Comparison of ENCODE assay signal across 22 cellular contexts in the genomic region with DNA sequence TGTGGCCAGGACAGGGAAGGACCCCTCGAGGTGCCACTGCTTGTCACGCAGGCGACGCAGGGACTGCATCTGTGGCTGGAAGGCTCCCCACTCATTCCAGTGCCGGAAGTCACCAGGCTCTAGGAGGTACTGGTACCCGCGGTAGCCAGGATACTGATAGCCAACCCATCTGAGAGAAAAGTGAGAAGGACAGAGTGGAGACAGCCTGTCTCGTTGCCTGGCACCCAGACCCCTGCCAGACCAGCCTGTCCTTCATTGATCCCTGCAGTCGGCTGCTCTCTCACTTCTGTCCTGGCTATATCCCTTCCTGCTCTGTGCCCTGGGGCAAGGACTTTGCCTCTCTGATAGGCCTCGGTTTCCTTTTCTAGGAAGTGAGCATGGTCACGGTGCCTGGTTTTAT. TPM values are rescaled to one million over a fixed set of nuclear protein-coding genes. Genes with fewer than 3 reads are reported as not detected.
A peak's percentile ranks its signal among the peaks of the same experiment; 100 is the strongest.
DNase-seq lines count a peak whose midpoint lies in the region; ATAC-seq and TF ChIP-seq lines count a peak whose summit lies in the region.
"Had no signal": no experiment of that assay in that cellular context is flagged by ENCODE, and none has a peak within 500 bp of the region (broad histone marks: within the 10 kb centered on the region; RNA-seq: fewer than 3 reads in every experiment).

No MANE protein-coding gene starts in this region.

- peaks cover 12% of the 10 kb centered on the region for H3K4me1 Mint-ChIP-seq in type B pancreatic cell (ENCODE audit: unreplicated experiment)
- peaks cover 0 to 11% (median 4%) of the 10 kb centered on the region in 4 donors for H3K4me1 Mint-ChIP-seq in CD4-positive, alpha-beta memory T cell

- no peaks in the 10 kb centered on the region for H3K36me3 Mint-ChIP-seq in type B pancreatic cell
- no peaks in the 10 kb centered on the region for H3K36me3 Mint-ChIP-seq in CD4-positive, alpha-beta memory T cell

- no peak overlapping the region for H3K27ac Mint-ChIP-seq in type B pancreatic cell
- no peak overlapping the region for H3K27ac Mint-ChIP-seq in CD4-positive, alpha-beta memory T cell
- H3K27ac Mint-ChIP-seq: HFFc6 had no signal

- peak overlapping the region; percentile 20 for H3K4me2 ChIP-seq in BLaER1

- CTCF ChIA-PET in CD4-positive, alpha-beta memory T cell (lab: Charles Lee; ENCODE audit: partially characterized antibody): no interaction called here

- POLR2A ChIA-PET in CD4-positive, alpha-beta memory T cell (lab: Charles Lee; ENCODE audit: partially characterized antibody): no interaction called here

- H3K27ac ChIP-seq in BLaER1: peak overlapping the region; percentile 28; the same call in 1 of the 2 replicates
- H3K27ac ChIP-seq in CD4-positive, alpha-beta memory T cell (ENCODE audit: low read depth, low read length): no peak overlapping the region
- H3K27ac ChIP-seq: C4-2B, SK-N-MC had no signal

- ATAC-seq in SK-N-SH treated with all-trans-retinoic acid at 6 μM for 48 hours (peak; percentile 31; the same call in 1 of the 3 replicates), GM21825 (IDR thresholded peaks at IDR 0.05; ENCODE audit: unreplicated experiment) (no peak)
- ATAC-seq: HepG2, Right ventricle myocardium inferior had no signal

- H3K9me3 Mint-ChIP-seq in type B pancreatic cell: no peaks in the 10 kb centered on the region
- peaks cover 0 to 2% (median 0%) of the 10 kb centered on the region in 8 donors for H3K9me3 Mint-ChIP-seq in CD4-positive, alpha-beta memory T cell
- H3K9me3 Mint-ChIP-seq: HFFc6 had no signal

- no peaks in the 10 kb centered on the region for H3K36me3 ChIP-seq in BLaER1
- no peaks in the 10 kb centered on the region for H3K36me3 ChIP-seq in CD4-positive, alpha-beta memory T cell (ENCODE audit: insufficient read depth, low read length)

- no peak overlapping the region for H3K4me3 ChIP-seq in BLaER1
- H3K4me3 ChIP-seq in CD4-positive, alpha-beta memory T cell (ENCODE audit: low read length in 2 of 2): no peak overlapping the region
- H3K4me3 ChIP-seq: SK-N-MC had no signal

- TF ChIP-seq CTCF in type B pancreatic cell (conservative IDR thresholded peaks at IDR 0.05): no peak

- no peak overlapping the region for H3K4me3 Mint-ChIP-seq in type B pancreatic cell
- H3K4me3 Mint-ChIP-seq in CD4-positive, alpha-beta memory T cell: no peak overlapping the region
- H3K4me3 Mint-ChIP-seq: HFFc6 had no signal

- H3K9me3 ChIP-seq in BLaER1: no peaks in the 10 kb centered on the region
- H3K9me3 ChIP-seq in CD4-positive, alpha-beta memory T cell (ENCODE audit: control insufficient read depth in 1 of 2, low read length in 2 of 2): no peaks in the 10 kb centered on the region
- H3K9me3 ChIP-seq: Caco-2 had no signal

- peaks cover 28% of the 10 kb centered on the region for H3K4me1 ChIP-seq in BLaER1
- peaks cover 4% of the 10 kb centered on the region for H3K4me1 ChIP-seq in CD4-positive, alpha-beta memory T cell (ENCODE audit: insufficient read depth, low read length)
- H3K4me1 ChIP-seq: Caco-2 had no signal

- no peaks in the 10 kb centered on the region for H3K27me3 ChIP-seq in BLaER1
- no peaks in the 10 kb centered on the region for H3K27me3 ChIP-seq in CD4-positive, alpha-beta memory T cell (ENCODE audit: insufficient read depth, low read length)

- H4K20me1 ChIP-seq in BLaER1: no peaks in the 10 kb centered on the region

- DNase-seq in COLO668 (lab: John Stamatoyannopoulos, UW; ENCODE audit: unreplicated experiment) (peak; percentile 61), posterior vena cava (ENCODE audit: low spot score) (peak; percentile 41), type B pancreatic cell (ENCODE audit: extremely low spot score, unreplicated experiment) (no peak)
- DNase-seq in CD4-positive, alpha-beta memory T cell: no peak
- DNase-seq: Caco-2, DMS53, H7, HFFc6, KG1, MV-4-11, NCI-H187 treated with DMSO at 0.1 percent for 48 hours, NCI-H446, NCI-H526 treated with DMSO at 0.1 percent for 48 hours, T-helper 1 cell had no signal

- intact Hi-C loops in posterior vena cava (cut with DNase I): no loop called here
- intact Hi-C loops in CD4-positive, alpha-beta memory T cell (cut with micrococcal nuclease): no loop called here

- H3K9ac ChIP-seq in BLaER1: no peak overlapping the region

- peaks cover 35% of the 10 kb centered on the region for H3K27me3 Mint-ChIP-seq in type B pancreatic cell
- no peaks in the 10 kb centered on the region for H3K27me3 Mint-ChIP-seq in CD4-positive, alpha-beta memory T cell

TF ChIP-seq in SK-N-SH treated with all-trans-retinoic acid at 6 μM for 48 hours, 23 proteins besides CTCF, POLR2A, EP300 and RAD21 (continues in another document):
- TF ChIP-seq ZNF8 (CRISPR knock-in tag; IDR thresholded peaks at IDR 0.05) (no peak), ZNF565 (CRISPR knock-in tag; conservative IDR thresholded peaks at IDR 0.05; ENCODE audit: low read depth) (no peak), BACH2 (CRISPR knock-in tag; IDR thresholded peaks at IDR 0.05; ENCODE audit: borderline replicate concordance) (no peak), ISL1 (CRISPR knock-in tag; IDR thresholded peaks at IDR 0.05) (no peak), PPARA (CRISPR knock-in tag; IDR thresholded peaks at IDR 0.05; ENCODE audit: borderline replicate concordance) (no peak), ZFP30 (CRISPR knock-in tag; IDR thresholded peaks at IDR 0.05) (no peak), ARNTL (CRISPR knock-in tag; IDR thresholded peaks at IDR 0.05; ENCODE audit: borderline replicate concordance, low read depth) (no peak)
- TF ChIP-seq, protein P1, sequence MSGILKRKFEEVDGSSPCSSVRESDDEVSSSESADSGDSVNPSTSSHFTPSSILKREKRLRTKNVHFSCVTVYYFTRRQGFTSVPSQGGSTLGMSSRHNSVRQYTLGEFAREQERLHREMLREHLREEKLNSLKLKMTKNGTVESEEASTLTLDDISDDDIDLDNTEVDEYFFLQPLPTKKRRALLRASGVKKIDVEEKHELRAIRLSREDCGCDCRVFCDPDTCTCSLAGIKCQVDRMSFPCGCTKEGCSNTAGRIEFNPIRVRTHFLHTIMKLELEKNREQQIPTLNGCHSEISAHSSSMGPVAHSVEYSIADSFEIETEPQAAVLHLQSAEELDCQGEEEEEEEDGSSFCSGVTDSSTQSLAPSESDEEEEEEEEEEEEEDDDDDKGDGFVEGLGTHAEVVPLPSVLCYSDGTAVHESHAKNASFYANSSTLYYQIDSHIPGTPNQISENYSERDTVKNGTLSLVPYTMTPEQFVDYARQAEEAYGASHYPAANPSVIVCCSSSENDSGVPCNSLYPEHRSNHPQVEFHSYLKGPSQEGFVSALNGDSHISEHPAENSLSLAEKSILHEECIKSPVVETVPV (CRISPR knock-in tag; IDR thresholded peaks at IDR 0.05): no peak
- TF ChIP-seq, protein P2, sequence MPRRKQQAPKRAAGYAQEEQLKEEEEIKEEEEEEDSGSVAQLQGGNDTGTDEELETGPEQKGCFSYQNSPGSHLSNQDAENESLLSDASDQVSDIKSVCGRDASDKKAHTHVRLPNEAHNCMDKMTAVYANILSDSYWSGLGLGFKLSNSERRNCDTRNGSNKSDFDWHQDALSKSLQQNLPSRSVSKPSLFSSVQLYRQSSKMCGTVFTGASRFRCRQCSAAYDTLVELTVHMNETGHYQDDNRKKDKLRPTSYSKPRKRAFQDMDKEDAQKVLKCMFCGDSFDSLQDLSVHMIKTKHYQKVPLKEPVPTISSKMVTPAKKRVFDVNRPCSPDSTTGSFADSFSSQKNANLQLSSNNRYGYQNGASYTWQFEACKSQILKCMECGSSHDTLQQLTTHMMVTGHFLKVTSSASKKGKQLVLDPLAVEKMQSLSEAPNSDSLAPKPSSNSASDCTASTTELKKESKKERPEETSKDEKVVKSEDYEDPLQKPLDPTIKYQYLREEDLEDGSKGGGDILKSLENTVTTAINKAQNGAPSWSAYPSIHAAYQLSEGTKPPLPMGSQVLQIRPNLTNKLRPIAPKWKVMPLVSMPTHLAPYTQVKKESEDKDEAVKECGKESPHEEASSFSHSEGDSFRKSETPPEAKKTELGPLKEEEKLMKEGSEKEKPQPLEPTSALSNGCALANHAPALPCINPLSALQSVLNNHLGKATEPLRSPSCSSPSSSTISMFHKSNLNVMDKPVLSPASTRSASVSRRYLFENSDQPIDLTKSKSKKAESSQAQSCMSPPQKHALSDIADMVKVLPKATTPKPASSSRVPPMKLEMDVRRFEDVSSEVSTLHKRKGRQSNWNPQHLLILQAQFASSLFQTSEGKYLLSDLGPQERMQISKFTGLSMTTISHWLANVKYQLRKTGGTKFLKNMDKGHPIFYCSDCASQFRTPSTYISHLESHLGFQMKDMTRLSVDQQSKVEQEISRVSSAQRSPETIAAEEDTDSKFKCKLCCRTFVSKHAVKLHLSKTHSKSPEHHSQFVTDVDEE (CRISPR knock-in tag; IDR thresholded peaks at IDR 0.05): no peak
- TF ChIP-seq, protein P3, sequence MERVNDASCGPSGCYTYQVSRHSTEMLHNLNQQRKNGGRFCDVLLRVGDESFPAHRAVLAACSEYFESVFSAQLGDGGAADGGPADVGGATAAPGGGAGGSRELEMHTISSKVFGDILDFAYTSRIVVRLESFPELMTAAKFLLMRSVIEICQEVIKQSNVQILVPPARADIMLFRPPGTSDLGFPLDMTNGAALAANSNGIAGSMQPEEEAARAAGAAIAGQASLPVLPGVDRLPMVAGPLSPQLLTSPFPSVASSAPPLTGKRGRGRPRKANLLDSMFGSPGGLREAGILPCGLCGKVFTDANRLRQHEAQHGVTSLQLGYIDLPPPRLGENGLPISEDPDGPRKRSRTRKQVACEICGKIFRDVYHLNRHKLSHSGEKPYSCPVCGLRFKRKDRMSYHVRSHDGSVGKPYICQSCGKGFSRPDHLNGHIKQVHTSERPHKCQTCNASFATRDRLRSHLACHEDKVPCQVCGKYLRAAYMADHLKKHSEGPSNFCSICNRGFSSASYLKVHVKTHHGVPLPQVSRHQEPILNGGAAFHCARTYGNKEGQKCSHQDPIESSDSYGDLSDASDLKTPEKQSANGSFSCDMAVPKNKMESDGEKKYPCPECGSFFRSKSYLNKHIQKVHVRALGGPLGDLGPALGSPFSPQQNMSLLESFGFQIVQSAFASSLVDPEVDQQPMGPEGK (CRISPR knock-in tag; IDR thresholded peaks at IDR 0.05; ENCODE audit: borderline replicate concordance): no peak

RNA-seq across cellular contexts. Expression of a gene that starts 9.6 kb away (rescaled TPM):
- total RNA-seq in posterior vena cava (10 to 100 TPM; 24.5 to 33.8 TPM), type B pancreatic cell (ENCODE audit: low replicate concordance) (15.7 and 24.3 TPM in 2 replicates)
- total RNA-seq in CD4-positive, alpha-beta memory T cell: 10 to 100 TPM; 23.9 to 27.9 TPM
- polyA plus RNA-seq in CD4-positive, alpha-beta memory T cell: 10 to 100 TPM; 46.6 to 47.8 TPM

RNA-seq across cellular contexts. Expression of a gene that starts 18.3 kb away (rescaled TPM):
- 1 to 10 TPM; 1.7 to 2.5 TPM for total RNA-seq in posterior vena cava
- total RNA-seq in type B pancreatic cell (ENCODE audit: low replicate concordance): 4.6 TPM in 1 of 2 replicates, not detected in the other
- not detected for total RNA-seq in CD4-positive, alpha-beta memory T cell
- not detected for polyA plus RNA-seq in CD4-positive, alpha-beta memory T cell
- total RNA-seq: A673, Caco-2, HepG2, HFFc6 had no signal
- polyA plus RNA-seq: HepG2 had no signal

RNA-seq across cellular contexts. Expression of a gene that starts 22.3 kb away (rescaled TPM):
- not detected for total RNA-seq in posterior vena cava
- total RNA-seq in type B pancreatic cell (ENCODE audit: low replicate concordance): 1.0 TPM in 1 of 2 replicates, not detected in the other
- not detected for total RNA-seq in CD4-positive, alpha-beta memory T cell
- polyA plus RNA-seq in CD4-positive, alpha-beta memory T cell: not detected
- total RNA-seq: A673, H7, HepG2, HFFc6, Right ventricle myocardium inferior had no signal
- polyA plus RNA-seq: HepG2 had no signal

RNA-seq across cellular contexts. Expression of a gene that starts 57.9 kb away (rescaled TPM):
- total RNA-seq in posterior vena cava (1 to 10 TPM; 1.4 to 1.6 TPM), type B pancreatic cell (ENCODE audit: low replicate concordance) (5.9 and 12.2 TPM in 2 replicates)
- 100 to 1,000 TPM; 260 to 270 TPM for total RNA-seq in CD4-positive, alpha-beta memory T cell
- 1 to 10 TPM in 1 of 2 donors, under 1 TPM in 1; 0.54 to 4.7 TPM for polyA plus RNA-seq in CD4-positive, alpha-beta memory T cell
- polyA plus RNA-seq: HepG2 had no signal

Comparison
In these comparisons a context has a peak if more than half of its experiments do, and no peak if none do; other contexts are left out.
1. DNase-seq: peak in COLO668 (single experiment) and posterior vena cava (single experiment); none in type B pancreatic cell (single experiment) and CD4-positive, alpha-beta memory T cell (0 of 5).